In genomic region chr1:87887095-87887494, GRCh38 we compare ENCODE assay signal across 20 cellular contexts.
DNase-seq lines count a peak whose midpoint lies in the region; ATAC-seq and TF ChIP-seq lines count a peak whose summit lies in the region.
"Had no signal": no experiment of that assay in that cellular context is flagged by ENCODE, and none has a peak within 500 bp of the region (broad histone marks: within the 10 kb centered on the region; RNA-seq: fewer than 3 reads in every experiment).

No MANE protein-coding gene starts in this region.

- no peaks in the 10 kb centered on the region for H4K20me1 ChIP-seq in GM23338 (replicated peaks; ENCODE audit: insufficient read depth)
- H4K20me1 ChIP-seq: BLaER1 had no signal

- TF ChIP-seq CTCF in GM23338 (conservative IDR thresholded peaks at IDR 0.05; ENCODE audit: low read depth in 2 of 2): no peak

- H3K36me3 ChIP-seq in GM23338 (ENCODE audit: insufficient read depth) (no peaks in the 10 kb centered on the region), H7 (replicated peaks; ENCODE audit: control insufficient read depth, insufficient read depth, low read length) (no peaks in the 10 kb centered on the region)
- H3K36me3 ChIP-seq: BLaER1 had no signal

- H2AFZ ChIP-seq in GM23338: peak overlapping the region; percentile 18; the same call in 1 of the 2 replicates
- H2AFZ ChIP-seq: GM23248 had no signal

- no peak overlapping the region for H3K27ac Mint-ChIP-seq in GM23338
- H3K27ac Mint-ChIP-seq: CD14-positive monocyte; CD4-positive, alpha-beta memory T cell; HFFc6 had no signal

- no peaks in the 10 kb centered on the region for H3K27me3 ChIP-seq in GM23338 (ENCODE audit: insufficient read depth)
- H3K27me3 ChIP-seq in H7 (ENCODE audit: control insufficient read depth, insufficient read depth, low read length): no peaks in the 10 kb centered on the region
- H3K27me3 ChIP-seq: BLaER1 had no signal

- no peaks in the 10 kb centered on the region for H3K36me3 Mint-ChIP-seq in GM23338 (ENCODE audit: low read depth)
- H3K36me3 Mint-ChIP-seq: CD14-positive monocyte; CD4-positive, alpha-beta memory T cell had no signal

- no peak overlapping the region for H3K4me3 ChIP-seq in GM23338
- no peak overlapping the region for H3K4me3 ChIP-seq in H7 (ENCODE audit: insufficient read depth, low read depth, low read length)
- H3K4me3 ChIP-seq: BLaER1, GM23248 had no signal

- no peak overlapping the region for H3K4me2 ChIP-seq in GM23338
- H3K4me2 ChIP-seq: BLaER1 had no signal

- DNase-seq in COLO829 (ENCODE audit: low spot score) (peak; percentile 4), GM23338 (ENCODE audit: low spot score) (no peak), MV-4-11 (lab: John Stamatoyannopoulos, UW) (peak; percentile 53), foreskin melanocyte (peak; percentile 71), H7 (no peak), NCI-H2081 (lab: John Stamatoyannopoulos, UW) (no peak), OCI-M2 (lab: John Stamatoyannopoulos, UW; ENCODE audit: unreplicated experiment) (no peak)
- DNase-seq: 8988T; CD4-positive, alpha-beta memory T cell; DMS153; DMS79; GDM1; GM23248; HFFc6 had no signal

- ATAC-seq in GM23338 (no peak), HG03469 (IDR thresholded peaks at IDR 0.05; ENCODE audit: unreplicated experiment) (no peak)
- ATAC-seq: HCT116, HepG2 had no signal

- peaks cover 5% of the 10 kb centered on the region; the same call in 1 of the 2 replicates for H3K9me2 ChIP-seq in GM23338 (ENCODE audit: insufficient read depth)

- H3K27me3 Mint-ChIP-seq in GM23338 (ENCODE audit: insufficient read depth, low read depth, poor library complexity): no peaks in the 10 kb centered on the region
- H3K27me3 Mint-ChIP-seq: IgD-negative memory B cell had no signal

- no peaks in the 10 kb centered on the region for H3K4me1 ChIP-seq in GM23338 (ENCODE audit: insufficient read depth)
- H3K4me1 ChIP-seq: BLaER1 had no signal

- H3K27ac ChIP-seq in GM23338 (ENCODE audit: low read depth): no peak overlapping the region
- H3K27ac ChIP-seq: BLaER1, GM23248 had no signal

- H3K9me3 Mint-ChIP-seq in GM23338: no peaks in the 10 kb centered on the region; the same call in none of the 3 replicates
- H3K9me3 Mint-ChIP-seq: CD4-positive, alpha-beta memory T cell; HFFc6; IgD-negative memory B cell had no signal

- peaks cover 5% of the 10 kb centered on the region; the same call in 2 of the 3 replicates for H3K4me1 Mint-ChIP-seq in GM23338
- H3K4me1 Mint-ChIP-seq: CD14-positive monocyte had no signal

- H3F3A ChIP-seq in GM23338 (replicated peaks; ENCODE audit: low read depth): no peaks in the 10 kb centered on the region

- no peak overlapping the region for H3K4me3 Mint-ChIP-seq in GM23338
- H3K4me3 Mint-ChIP-seq: CD14-positive monocyte; CD4-positive, alpha-beta memory T cell; HFFc6; IgD-negative memory B cell had no signal

- H3K79me2 ChIP-seq in GM23338 (replicated peaks; ENCODE audit: insufficient read depth): no peaks in the 10 kb centered on the region

TF ChIP-seq in GM23338, 12 proteins besides CTCF, POLR2A, EP300 and RAD21:
- TF ChIP-seq JUNB (IDR thresholded peaks at IDR 0.05; ENCODE audit: unreplicated experiment) (no peak), CREB1 (CRISPR knock-in tag; IDR thresholded peaks at IDR 0.05; ENCODE audit: low read depth) (no peak), ZNF114 (CRISPR knock-in tag; IDR thresholded peaks at IDR 0.05) (no peak), ZNF462 (CRISPR knock-in tag; IDR thresholded peaks at IDR 0.05) (no peak), ZNF331 (CRISPR knock-in tag; IDR thresholded peaks at IDR 0.05; ENCODE audit: low read depth) (no peak), EZH2 (IDR thresholded peaks at IDR 0.05; ENCODE audit: low read depth, unreplicated experiment) (no peak), REST (IDR thresholded peaks at IDR 0.05; ENCODE audit: unreplicated experiment) (no peak)

Comparison
In these comparisons a context has a peak if more than half of its experiments do, and no peak if none do; other contexts are left out.
1. DNase-seq: peak in COLO829 (single experiment), MV-4-11 (single experiment) and foreskin melanocyte (single experiment); none in GM23338 (single experiment), H7 (single experiment), NCI-H2081 (0 of 2) and OCI-M2 (single experiment).